In genomic region chr1:83505148-83505547, GRCh38 we compare ENCODE assay signal across 27 cellular contexts.
"Had no signal": no experiment of that assay in that cellular context is flagged by ENCODE, and none has a peak within 500 bp of the region (broad histone marks: within the 10 kb centered on the region; RNA-seq: fewer than 3 reads in every experiment).

No MANE protein-coding gene starts in this region.

- H3K27me3 ChIP-seq: esophagus squamous epithelium, heart right ventricle, left lung, right atrium auricular region, suprapubic skin, vagina had no signal

- H3K4me3 Mint-ChIP-seq: effector memory CD8-positive, alpha-beta T cell; nephron progenitor cell; stimulated activated naive CD8-positive, alpha-beta T cell treated with anti-CD3 and anti-CD28 coated beads, Interleukin-15, amount 100 ng/mL, for 72 hours had no signal

- DNase-seq: effector memory CD8-positive, alpha-beta T cell; erythroblast; esophagus squamous epithelium; foreskin melanocyte; glutamatergic neuron; heart right ventricle; hippocampal formation; left cardiac atrium; left lung; mesendoderm; midbrain; naive thymus-derived CD8-positive, alpha-beta T cell; nephron progenitor cell; nucleus accumbens; stimulated activated CD4-positive, alpha-beta T cell treated with anti-CD3 and anti-CD28 coated beads, Interleukin-12 subunit alpha, Interleukin-12 subunit beta, amount 100 ng/mL, for 4 hours; stimulated activated CD4-positive, alpha-beta T cell treated with anti-CD3 and anti-CD28 coated beads, Interleukin-1b, Interleukin-23, amount 100 ng/mL, for 48 hours; stimulated activated CD4-positive, alpha-beta T cell treated with anti-CD3 and anti-CD28 coated beads, Interleukin-4, amount 100 ng/mL, for 1 hour; stimulated activated CD8-positive, alpha-beta memory T cell treated with anti-CD3 and anti-CD28 coated beads, Interleukin-4, amount 100 ng/mL, for 48 hours; stimulated activated naive CD4-positive, alpha-beta T cell; stimulated activated naive CD8-positive, alpha-beta T cell treated with anti-CD3 and anti-CD28 coated beads, Interleukin-15, amount 100 ng/mL, for 72 hours; trophoblast cell had no signal

- H3K9me3 Mint-ChIP-seq: nephron progenitor cell had no signal

- ATAC-seq: effector memory CD8-positive, alpha-beta T cell; heart right ventricle; left cardiac atrium; left lung; naive thymus-derived CD8-positive, alpha-beta T cell; sciatic nerve; stimulated activated naive CD8-positive, alpha-beta T cell treated with anti-CD3 and anti-CD28 coated beads, Interleukin-15, amount 100 ng/mL, for 72 hours had no signal

- H3K36me3 ChIP-seq: esophagus squamous epithelium, heart right ventricle, left lung, prostate gland, right atrium auricular region, suprapubic skin, vagina had no signal

- H3K4me3 ChIP-seq: esophagus squamous epithelium, heart right ventricle, left lung, prostate gland, right atrium auricular region, smooth muscle cell, suprapubic skin, vagina had no signal

- H3K27me3 Mint-ChIP-seq: effector memory CD8-positive, alpha-beta T cell; naive thymus-derived CD8-positive, alpha-beta T cell; stimulated activated naive CD8-positive, alpha-beta T cell treated with anti-CD3 and anti-CD28 coated beads, Interleukin-15, amount 100 ng/mL, for 72 hours had no signal

- H3K9me3 ChIP-seq: esophagus squamous epithelium, heart right ventricle, left lung, prostate gland, right atrium auricular region, suprapubic skin, vagina had no signal

- H3K27ac Mint-ChIP-seq: effector memory CD8-positive, alpha-beta T cell; nephron progenitor cell; stimulated activated naive CD8-positive, alpha-beta T cell treated with anti-CD3 and anti-CD28 coated beads, Interleukin-15, amount 100 ng/mL, for 72 hours had no signal

- H3K27ac ChIP-seq: esophagus squamous epithelium, heart right ventricle, left lung, prostate gland, right atrium auricular region, suprapubic skin, vagina had no signal
